ENCODE assay signal across 11 cellular contexts in the genomic region with DNA sequence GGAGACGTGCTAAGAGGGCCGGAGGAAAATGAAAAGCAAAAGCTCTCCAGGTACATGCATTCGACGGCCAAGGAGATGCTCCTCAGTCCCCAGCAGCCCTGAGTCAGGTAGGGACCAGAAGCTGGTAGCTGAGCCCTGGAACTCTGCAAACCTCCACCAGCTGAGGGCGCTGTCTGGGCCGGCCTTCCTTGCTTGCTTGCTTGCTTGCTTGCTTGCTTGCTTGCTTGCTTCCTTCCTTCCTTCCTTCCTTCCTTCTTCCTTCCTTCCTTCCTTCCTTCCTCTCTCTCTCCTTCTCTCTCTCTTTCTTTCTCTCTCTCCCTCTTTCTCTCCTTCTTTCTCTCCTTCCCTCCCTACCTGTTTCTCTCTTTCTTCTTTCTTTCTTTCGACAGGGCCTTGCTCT.
DNase-seq lines count a peak whose midpoint lies in the region; ATAC-seq and TF ChIP-seq lines count a peak whose summit lies in the region.
"Had no signal": no experiment of that assay in that cellular context is flagged by ENCODE, and none has a peak within 500 bp of the region (broad histone marks: within the 10 kb centered on the region; RNA-seq: fewer than 3 reads in every experiment).

No MANE protein-coding gene starts in this region.

- ATAC-seq in activated CD8-positive, alpha-beta T cell treated with anti-CD3 and anti-CD28 coated beads, Interleukin-2, amount 10 ng/mL, durations not matched to agents 7 days and 5 days = no peak
- no peak for ATAC-seq in GM19324 (IDR thresholded peaks at IDR 0.05; ENCODE audit: low FRiP score, unreplicated experiment)

- DNase-seq in H9 = peak; percentile 67
- DNase-seq in activated CD8-positive, alpha-beta T cell treated with anti-CD3 and anti-CD28 coated beads, Interleukin-2, amount 10 ng/mL, durations not matched to agents 7 days and 5 days = peak; percentile 31
- peak; percentile 52 for DNase-seq in mesendoderm
- no peak for DNase-seq in NCI-H446 (lab: John Stamatoyannopoulos, UW)
- DNase-seq in central memory CD4-positive, alpha-beta T cell = no peak
- DNase-seq in GOT3 (lab: John Stamatoyannopoulos, UW) = no peak
- DNase-seq: kidney had no signal

- H3T11ph ChIP-seq in H9 (ENCODE audit: low read length) = no peak overlapping the region

- H3K9me3 ChIP-seq in BLaER1 treated with 17β-estradiol and CSF1 and Interleukin-3, amounts not matched to agents 10 nM and 100 nM (replicated peaks in 1 of 11) = no peaks in the 10 kb centered on the region
- no peaks in the 10 kb centered on the region for H3K9me3 ChIP-seq in H9 (ENCODE audit: control insufficient read depth, low read depth, low read length)
- H3K9me3 ChIP-seq: ascending aorta had no signal

- no peak overlapping the region for H3K27ac Mint-ChIP-seq in H9
- H3K27ac Mint-ChIP-seq in activated CD8-positive, alpha-beta T cell treated with anti-CD3 and anti-CD28 coated beads, Interleukin-2, amount 10 ng/mL, durations not matched to agents 7 days and 5 days = no peak overlapping the region
- H3K27ac Mint-ChIP-seq: T-helper 1 cell treated with Interleukin-12 subunit alpha and Interleukin-12 subunit beta and Interleukin-4 antibody, amounts not matched to agents 30 μg/mL and 1 μg/mL, for 36 hours had no signal

- no peak overlapping the region for H4K8ac ChIP-seq in H9 (replicated peaks; ENCODE audit: insufficient read length, low read depth, low read length)
- no peak overlapping the region for H4K8ac ChIP-seq in mesendoderm (ENCODE audit: low read depth, low read length)

- H3K9me3 Mint-ChIP-seq in H9 = no peaks in the 10 kb centered on the region; a peak in 2 of 5 replicates
- H3K9me3 Mint-ChIP-seq in activated CD8-positive, alpha-beta T cell treated with anti-CD3 and anti-CD28 coated beads, Interleukin-2, amount 10 ng/mL, durations not matched to agents 7 days and 5 days (ENCODE audit: insufficient read depth) = no peaks in the 10 kb centered on the region
- H3K9me3 Mint-ChIP-seq: T-helper 1 cell treated with Interleukin-12 subunit alpha and Interleukin-12 subunit beta and Interleukin-4 antibody, amounts not matched to agents 30 μg/mL and 1 μg/mL, for 36 hours had no signal

- H3K4me3 ChIP-seq in BLaER1 treated with 17β-estradiol and CSF1 and Interleukin-3, amounts not matched to agents 10 nM and 100 nM = no peak overlapping the region
- H3K4me3 ChIP-seq in mesendoderm (ENCODE audit: low read length) = no peak overlapping the region
- H3K4me3 ChIP-seq: ascending aorta had no signal

- H4K91ac ChIP-seq in H9 (ENCODE audit: insufficient read length, low read depth, low read length) = no peak overlapping the region

- peak overlapping the region in 6 of 11 experiments; percentile 15 to 48 (median 26); a peak in 9 of 22 replicates for H3K4me2 ChIP-seq in BLaER1 treated with 17β-estradiol and CSF1 and Interleukin-3, amounts not matched to agents 10 nM and 100 nM
- H3K4me2 ChIP-seq in H9 (ENCODE audit: insufficient read depth, insufficient read length, low read length) (no peak overlapping the region), mesendoderm (ENCODE audit: low read length) (no peak overlapping the region)

- POLR2A ChIA-PET in activated CD8-positive, alpha-beta T cell treated with anti-CD3 and anti-CD28 coated beads, Interleukin-2, amount 10 ng/mL, durations not matched to agents 7 days and 5 days (lab: Charles Lee) = interaction anchor here (1.0 kb wide), 1 partner anchor 157 kb away, joined by 4 read pairs; no protein-coding TSS in a partner anchor

- H4K5ac ChIP-seq in H9 (ENCODE audit: insufficient read length, low read depth, low read length) (no peak overlapping the region), mesendoderm (ENCODE audit: low read length) (no peak overlapping the region)

- H2BK120ac ChIP-seq in H9 (ENCODE audit: low read depth, low read length, poor library complexity, severe bottlenecking) (no peak overlapping the region), mesendoderm (ENCODE audit: low read depth, low read length) (no peak overlapping the region)

- H3K4me1 Mint-ChIP-seq in H9 = peaks cover 9 to 12% of the 10 kb centered on the region in 2 experiments
- H3K4me1 Mint-ChIP-seq in activated CD8-positive, alpha-beta T cell treated with anti-CD3 and anti-CD28 coated beads, Interleukin-2, amount 10 ng/mL, durations not matched to agents 7 days and 5 days (ENCODE audit: low read depth) = no peaks in the 10 kb centered on the region

- no peak overlapping the region for H2BK20ac ChIP-seq in H9 (ENCODE audit: low read depth, low read length, poor library complexity, severe bottlenecking)

- H3K36me3 Mint-ChIP-seq in H9 (ENCODE audit: insufficient read depth in 1 of 3, low read depth in 3 of 3) = no peaks in the 10 kb centered on the region
- H3K36me3 Mint-ChIP-seq in activated CD8-positive, alpha-beta T cell treated with anti-CD3 and anti-CD28 coated beads, Interleukin-2, amount 10 ng/mL, durations not matched to agents 7 days and 5 days (ENCODE audit: low read depth) = no peaks in the 10 kb centered on the region

- peak; percentile 55 for TF ChIP-seq CTCF in H9 (conservative IDR thresholded peaks at IDR 0.05)

- H3K56ac ChIP-seq in H9 (ENCODE audit: insufficient read length, low read depth, low read length) (no peak overlapping the region), mesendoderm (ENCODE audit: low read length) (no peak overlapping the region)

- H2AFZ ChIP-seq in H9 (ENCODE audit: low read length) = no peak overlapping the region

- H2BK12ac ChIP-seq in H9 (ENCODE audit: insufficient read length, low read depth, low read length) = no peak overlapping the region

- no peaks in the 10 kb centered on the region for H3K36me3 ChIP-seq in BLaER1 treated with 17β-estradiol and CSF1 and Interleukin-3, amounts not matched to agents 10 nM and 100 nM
- H3K36me3 ChIP-seq in mesendoderm (ENCODE audit: control insufficient read depth, insufficient read depth, low read length) = no peaks in the 10 kb centered on the region
- H3K36me3 ChIP-seq: ascending aorta had no signal

- no peak overlapping the region for H2BK15ac ChIP-seq in H9 (ENCODE audit: low read depth, low read length)
- H2BK15ac ChIP-seq in mesendoderm (replicated peaks; ENCODE audit: low read depth) = no peak overlapping the region

- H3K9ac ChIP-seq in BLaER1 treated with 17β-estradiol and CSF1 and Interleukin-3, amounts not matched to agents 10 nM and 100 nM = no peak overlapping the region
- H3K9ac ChIP-seq in H9 (ENCODE audit: extremely low read depth, insufficient read length, low read length) (no peak overlapping the region), mesendoderm (ENCODE audit: low read length) (no peak overlapping the region)

- no peaks in the 10 kb centered on the region for H4K20me1 ChIP-seq in BLaER1 treated with 17β-estradiol and CSF1 and Interleukin-3, amounts not matched to agents 10 nM and 100 nM
- H4K20me1 ChIP-seq in H9 (ENCODE audit: control insufficient read depth, insufficient read depth, insufficient read length) = no peaks in the 10 kb centered on the region

- H3K23ac ChIP-seq in H9 (ENCODE audit: insufficient read length, low read depth, low read length) (no peak overlapping the region), mesendoderm (ENCODE audit: low read length) (no peak overlapping the region)

- H3K79me1 ChIP-seq in H9 (ENCODE audit: insufficient read depth, low read depth, low read length, poor library complexity, severe bottlenecking) = no peaks in the 10 kb centered on the region
- H3K79me1 ChIP-seq in mesendoderm (ENCODE audit: low read length) = no peaks in the 10 kb centered on the region

- H3K4me1 ChIP-seq in BLaER1 treated with 17β-estradiol and CSF1 and Interleukin-3, amounts not matched to agents 10 nM and 100 nM = peaks cover 0 to 14% (median 10%) of the 10 kb centered on the region in 10 experiments; a peak in 12 of 20 replicates
- H3K4me1 ChIP-seq in H9 (ENCODE audit: insufficient read depth, low read length) (no peaks in the 10 kb centered on the region), mesendoderm (ENCODE audit: control insufficient read depth, low read depth, low read length) (no peaks in the 10 kb centered on the region)
- H3K4me1 ChIP-seq: ascending aorta had no signal

- H3K27me3 Mint-ChIP-seq in H9 (ENCODE audit: low read depth) = peaks cover 32% of the 10 kb centered on the region
- H3K27me3 Mint-ChIP-seq in activated CD8-positive, alpha-beta T cell treated with anti-CD3 and anti-CD28 coated beads, Interleukin-2, amount 10 ng/mL, durations not matched to agents 7 days and 5 days (ENCODE audit: low read depth) = peaks cover 2% of the 10 kb centered on the region

- H3K14ac ChIP-seq in H9 (ENCODE audit: insufficient read depth, low read length) = no peak overlapping the region

- no peaks in the 10 kb centered on the region for H3K23me2 ChIP-seq in H9 (ENCODE audit: insufficient read length, low read depth, low read length, poor library complexity, severe bottlenecking)

- CTCF ChIA-PET in activated CD8-positive, alpha-beta T cell treated with anti-CD3 and anti-CD28 coated beads, Interleukin-2, amount 10 ng/mL, durations not matched to agents 7 days and 5 days (lab: Charles Lee) = interaction anchor here (0.7 to 4.7 kb wide), 31 partner anchors 8 to 434 kb away, joined by 3 to 127 read pairs (median 4); no protein-coding TSS in a partner anchor

- no peak overlapping the region for H3K27ac ChIP-seq in BLaER1 treated with 17β-estradiol and CSF1 and Interleukin-3, amounts not matched to agents 10 nM and 100 nM
- H3K27ac ChIP-seq in H9 (ENCODE audit: insufficient read length, low read depth, low read length) (no peak overlapping the region), mesendoderm (ENCODE audit: low read depth, low read length) (no peak overlapping the region)
- H3K27ac ChIP-seq: ascending aorta had no signal

- WGBS in H9 (ENCODE audit: extremely low coverage, insufficient read length, low lambda C conversion rate) = no CpG with 5 or more reads among the region's 7 CpGs
- no CpG with 5 or more reads among the region's 7 CpGs for WGBS in mesendoderm (ENCODE audit: extremely low coverage, insufficient coverage, low lambda C conversion rate)

- no peak overlapping the region for H3K4ac ChIP-seq in H9 (ENCODE audit: low read depth, low read length)
- H3K4ac ChIP-seq in mesendoderm (ENCODE audit: low read depth, low read length) = no peak overlapping the region

- H3K4me3 Mint-ChIP-seq in H9 = no peak overlapping the region
- no peak overlapping the region for H3K4me3 Mint-ChIP-seq in activated CD8-positive, alpha-beta T cell treated with anti-CD3 and anti-CD28 coated beads, Interleukin-2, amount 10 ng/mL, durations not matched to agents 7 days and 5 days
- H3K4me3 Mint-ChIP-seq: T-helper 1 cell treated with Interleukin-12 subunit alpha and Interleukin-12 subunit beta and Interleukin-4 antibody, amounts not matched to agents 30 μg/mL and 1 μg/mL, for 36 hours had no signal

- H2AK5ac ChIP-seq in H9 (ENCODE audit: insufficient read length, low read length) (no peak overlapping the region), mesendoderm (ENCODE audit: low read length) (no peak overlapping the region)

- no peaks in the 10 kb centered on the region for H3K79me2 ChIP-seq in H9 (ENCODE audit: insufficient read depth, low read length)
- H3K79me2 ChIP-seq in mesendoderm (ENCODE audit: control insufficient read depth, insufficient read depth, low read length) = no peaks in the 10 kb centered on the region

- H3K18ac ChIP-seq in H9 (ENCODE audit: insufficient read length, low read depth, low read length) = no peak overlapping the region
- no peak overlapping the region for H3K18ac ChIP-seq in mesendoderm (ENCODE audit: low read length)

- H2BK5ac ChIP-seq in H9 (ENCODE audit: insufficient read length, low read length) = no peak overlapping the region
- H2BK5ac ChIP-seq in mesendoderm (ENCODE audit: low read length) = no peak overlapping the region

- no peaks in the 10 kb centered on the region for H3K27me3 ChIP-seq in BLaER1 treated with 17β-estradiol and CSF1 and Interleukin-3, amounts not matched to agents 10 nM and 100 nM
- H3K27me3 ChIP-seq in H9 (ENCODE audit: insufficient read depth, low read length) (no peaks in the 10 kb centered on the region), mesendoderm (ENCODE audit: insufficient read depth, low read length, poor library complexity) (no peaks in the 10 kb centered on the region)
- H3K27me3 ChIP-seq: ascending aorta had no signal

Comparison
In these comparisons a context has a peak if more than half of its experiments do, and no peak if none do; other contexts are left out.
1. H3K4me2 ChIP-seq: peak in BLaER1 treated with 17β-estradiol and CSF1 and Interleukin-3, amounts not matched to agents 10 nM and 100 nM (6 of 11); none in H9 (single experiment) and mesendoderm (single experiment).
2. DNase-seq: peak in H9 (single experiment), activated CD8-positive, alpha-beta T cell treated with anti-CD3 and anti-CD28 coated beads, Interleukin-2, amount 10 ng/mL, durations not matched to agents 7 days and 5 days (single experiment) and mesendoderm (single experiment); none in NCI-H446 (0 of 2), central memory CD4-positive, alpha-beta T cell (single experiment) and GOT3 (single experiment).